Comparison of ENCODE assay signal across 8 cellular contexts in genomic region chr12:85424581-85425348, GRCh38.
DNase-seq lines count a peak whose midpoint lies in the region; ATAC-seq and TF ChIP-seq lines count a peak whose summit lies in the region.

No MANE protein-coding gene starts in this region.

- H3K36me3 ChIP-seq in ascending aorta, result no peaks in the 10 kb centered on the region

- no peaks in the 10 kb centered on the region for H3K4me1 ChIP-seq in ascending aorta

- ATAC-seq in GM19328 (IDR thresholded peaks at IDR 0.05; ENCODE audit: unreplicated experiment) (peak; percentile 79), HG03175 (IDR thresholded peaks at IDR 0.05; ENCODE audit: unreplicated experiment) (peak; percentile 91)

- DNase-seq in D341Med (ENCODE audit: low spot score) (peak; percentile 14), SIG-M5 treated with dmso at 0.1 percent for 504 hours (lab: John Stamatoyannopoulos, UW; ENCODE audit: unreplicated experiment) (peak; percentile 56), iris pigment epithelial cell (ENCODE audit: low read depth) (peak; percentile 10), ascending aorta (ENCODE audit: low spot score in 2 of 2) (no peak), midbrain (lab: John Stamatoyannopoulos, UW) (no peak)
- no peak for DNase-seq in central memory CD4-positive, alpha-beta T cell

- H3K9me3 ChIP-seq in ascending aorta, result no peaks in the 10 kb centered on the region

- TF ChIP-seq CTCF in ascending aorta (IDR thresholded peaks at IDR 0.05), result peak in 1 of 3 experiments; percentile 24

- H3K4me3 ChIP-seq in ascending aorta, result no peak overlapping the region

- intact Hi-C loops in ascending aorta (cut with DNase I), result no loop called here

- H3K27ac ChIP-seq in ascending aorta, result no peak overlapping the region

- no peaks in the 10 kb centered on the region for H3K27me3 ChIP-seq in ascending aorta

Comparison
In these comparisons a context has a peak if more than half of its experiments do, and no peak if none do; other contexts are left out.
1. DNase-seq: peak in D341Med (single experiment), SIG-M5 treated with dmso at 0.1 percent for 504 hours (single experiment) and iris pigment epithelial cell (single experiment); none in central memory CD4-positive, alpha-beta T cell (single experiment), ascending aorta (0 of 2) and midbrain (single experiment).